ENCODE assay signal across 19 cellular contexts in genomic region chr6:11039040-11039439, GRCh38. TPM values are rescaled to one million over a fixed set of nuclear protein-coding genes. Genes with fewer than 3 reads are reported as not detected.
DNase-seq lines count a peak whose midpoint lies in the region; TF ChIP-seq lines count a peak whose summit lies in the region.
"Had no signal": no experiment of that assay in that cellular context is flagged by ENCODE, and none has a peak within 500 bp of the region (broad histone marks: within the 10 kb centered on the region; RNA-seq: fewer than 3 reads in every experiment).

No MANE protein-coding gene starts in this region.

- H3K27me3 ChIP-seq in MG63: no peaks in the 10 kb centered on the region
- H3K27me3 ChIP-seq in WERI-Rb-1 (ENCODE audit: insufficient read depth, low read depth, severe bottlenecking): no peaks in the 10 kb centered on the region
- H3K27me3 ChIP-seq in thyroid gland: no peaks in the 10 kb centered on the region

- intact Hi-C loops in thyroid gland (cut with DNase I): no loop called here

- H3K36me3 ChIP-seq in MG63 (no peaks in the 10 kb centered on the region), WERI-Rb-1 (peaks cover 7% of the 10 kb centered on the region), thyroid gland (no peaks in the 10 kb centered on the region)

- H3K9me3 ChIP-seq in MG63 (no peaks in the 10 kb centered on the region), WERI-Rb-1 (ENCODE audit: severe bottlenecking) (no peaks in the 10 kb centered on the region), thyroid gland (no peaks in the 10 kb centered on the region)

- H3K27ac ChIP-seq in WERI-Rb-1: peak overlapping the region; percentile 74
- no peak overlapping the region for H3K27ac ChIP-seq in thyroid gland
- H3K27ac ChIP-seq: C4-2B, RWPE1 had no signal

- no peak for TF ChIP-seq CTCF in WERI-Rb-1 (IDR thresholded peaks at IDR 0.05; ENCODE audit: low read depth, low read length)
- TF ChIP-seq CTCF in thyroid gland (IDR thresholded peaks at IDR 0.05): no peak

- peak overlapping the region; percentile 19; the same call in 1 of the 2 replicates for H3K4me3 ChIP-seq in MG63
- no peak overlapping the region for H3K4me3 ChIP-seq in WERI-Rb-1 (ENCODE audit: low read depth, low read length)
- H3K4me3 ChIP-seq in thyroid gland (replicated peaks in 1 of 3): no peak overlapping the region
- H3K4me3 ChIP-seq: K562 had no signal

- 97 to 100% methylated on average over 1 of the region's 1 CpG for WGBS in thyroid gland, 2 donors

- H3K4me1 ChIP-seq in thyroid gland: peaks cover 3 to 7% of the 10 kb centered on the region in 2 donors

- peak; percentile 14 for DNase-seq in NCI-H526 treated with DMSO at 0.1 percent for 48 hours (lab: John Stamatoyannopoulos, UW)
- DNase-seq in NCI-H526 (lab: John Stamatoyannopoulos, UW): no peak
- no peak for DNase-seq in MG63
- DNase-seq in WERI-Rb-1: no peak
- no peak for DNase-seq in globus pallidus (ENCODE audit: low spot score)
- DNase-seq in thyroid gland: no peak
- DNase-seq in pons (ENCODE audit: low spot score): no peak
- DNase-seq: DND-41, H9, NCI-H1105, NCI-H1694, NCI-H446 treated with DMSO at 0.1 percent for 48 hours, NCI-H774, PC-3, SIG-M5, T-cell had no signal

- no peak for TF ChIP-seq POLR2A in thyroid gland (IDR thresholded peaks at IDR 0.05)

RNA-seq across cellular contexts. Expression of gene ELOVL2, which starts 5.1 kb away (rescaled TPM):
- 41.8 and 56.3 TPM in 2 replicates for total RNA-seq in MG63 (2014; rRNA removed; shearing (Covaris generic); ENCODE audit: low replicate concordance)
- 1 to 10 TPM in 1 of 4 donors, under 1 TPM in 3; 0.27 to 1.0 (median 0.72) TPM for total RNA-seq in thyroid gland

RNA-seq across cellular contexts. Expression of gene SMIM13, which starts 54.6 kb away (rescaled TPM):
- 18.6 and 27.3 TPM in 2 replicates for total RNA-seq in MG63 (2014; rRNA removed; shearing (Covaris generic); ENCODE audit: low replicate concordance)
- total RNA-seq in thyroid gland: 1 to 10 TPM; 5.3 to 7.8 (median 7.1) TPM

Comparison
In these comparisons a context has a peak if more than half of its experiments do, and no peak if none do; other contexts are left out.
1. RNA of gene ELOVL2, which starts 5.1 kb away (total RNA-seq): 41.8 to 56.3 TPM in MG63; 0.27 to 1.0 TPM in thyroid gland; every median in the first group is over 10 times any median in the second.